1 cellular context compared by ENCODE assay signal in the genomic region with DNA sequence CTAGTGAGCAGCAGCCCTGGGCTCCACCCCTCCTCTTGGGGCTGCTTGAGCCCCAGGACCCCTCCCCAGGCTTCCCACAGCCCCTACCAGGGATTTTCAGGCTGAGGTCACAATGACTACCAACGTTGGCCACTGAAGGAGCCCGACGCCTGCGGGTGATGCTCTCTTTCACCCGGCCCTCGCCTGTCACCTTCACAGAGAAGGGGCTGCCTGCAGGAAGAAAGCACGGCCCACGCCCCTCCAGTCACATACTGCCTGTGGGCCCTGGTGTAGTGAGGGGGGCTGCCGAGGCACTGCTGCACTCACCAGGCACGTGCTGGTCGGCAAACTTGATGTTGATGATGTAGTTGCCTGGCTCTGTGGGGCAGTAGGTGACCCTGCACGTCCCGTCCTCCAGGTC.
A peak's percentile ranks its signal among the peaks of the same experiment; 100 is the strongest.
TF ChIP-seq lines count a peak whose summit lies in the region.

No MANE protein-coding gene starts in this region.

TF ChIP-seq in H1, 55 proteins besides CTCF, POLR2A, EP300 and RAD21:
- TF ChIP-seq RFX5 (IDR thresholded peaks at IDR 0.05; ENCODE audit: borderline replicate concordance, low read depth, low read length) = no peak
- no peak for TF ChIP-seq FOSL1 (IDR thresholded peaks at IDR 0.05; ENCODE audit: insufficient read depth, low read depth, low read length)
- no peak for TF ChIP-seq CBX5 (IDR thresholded peaks at IDR 0.05; ENCODE audit: low read depth, low read length)
- TF ChIP-seq NRF1 (IDR thresholded peaks at IDR 0.05; ENCODE audit: low read depth, low read length) = no peak
- TF ChIP-seq POLR2AphosphoS5 (IDR thresholded peaks at IDR 0.05; ENCODE audit: low read depth, low read length) = peak; percentile 27; the same call in 1 of the 2 replicates
- TF ChIP-seq CHD7 (IDR thresholded peaks at IDR 0.05; ENCODE audit: insufficient replicate concordance, low read length) = no peak
- TF ChIP-seq JUN (IDR thresholded peaks at IDR 0.05; ENCODE audit: low read depth, low read length) = no peak
- TF ChIP-seq TCF12 (IDR thresholded peaks at IDR 0.05; ENCODE audit: low read depth, low read length) = no peak
